1 cellular context compared by ENCODE assay signal in the genomic region with DNA sequence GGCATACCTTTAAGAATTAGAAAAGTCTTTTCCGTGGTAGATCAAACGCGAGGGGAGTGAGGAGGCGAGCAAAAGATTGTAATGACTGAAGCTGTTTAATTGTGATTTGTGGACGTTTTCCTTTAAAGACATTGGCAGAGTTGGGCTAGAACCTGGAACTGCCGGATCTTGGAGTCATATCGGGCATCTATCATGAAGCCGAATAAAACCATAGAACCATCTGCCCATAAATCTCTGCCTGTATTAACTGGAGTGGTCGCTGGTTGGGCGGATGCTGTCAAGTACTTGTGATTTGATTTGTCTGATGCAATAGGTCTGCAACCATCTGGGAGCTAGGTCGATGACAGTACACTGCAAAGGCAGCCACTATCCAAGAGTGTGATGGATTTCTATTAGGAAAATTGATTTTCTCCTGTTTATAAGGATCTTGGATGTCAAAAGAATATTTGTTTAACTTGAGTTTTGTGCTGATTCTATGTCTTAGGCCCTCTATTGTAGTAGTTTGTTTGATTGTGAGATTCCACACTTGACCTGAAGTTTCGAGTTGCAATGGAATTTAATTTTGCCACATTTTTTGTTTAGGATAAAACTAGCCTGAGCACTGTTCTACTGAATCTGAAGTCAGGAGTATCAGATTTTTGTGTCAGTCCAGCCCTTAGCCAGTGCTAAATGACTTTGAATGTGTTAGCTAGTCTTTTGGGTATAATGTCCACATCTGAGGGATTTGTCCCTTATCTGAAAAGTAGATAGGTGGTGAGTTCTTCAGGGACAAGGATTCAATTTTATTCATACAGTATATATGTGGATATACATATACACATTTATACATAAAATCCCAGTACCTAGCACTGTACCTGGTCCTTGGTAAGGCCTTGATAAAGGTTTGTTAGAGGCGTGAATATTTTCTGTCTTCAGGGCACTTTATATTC.
TF ChIP-seq lines count a peak whose summit lies in the region.

No MANE protein-coding gene starts in this region.

TF ChIP-seq in H1, 55 proteins besides CTCF, POLR2A, EP300 and RAD21:
- TF ChIP-seq, protein P1, sequence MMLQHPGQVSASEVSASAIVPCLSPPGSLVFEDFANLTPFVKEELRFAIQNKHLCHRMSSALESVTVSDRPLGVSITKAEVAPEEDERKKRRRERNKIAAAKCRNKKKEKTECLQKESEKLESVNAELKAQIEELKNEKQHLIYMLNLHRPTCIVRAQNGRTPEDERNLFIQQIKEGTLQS (IDR thresholded peaks at IDR 0.05; ENCODE audit: insufficient read depth, low read depth, low read length) = 0 out of 2 replicates have a peak, but pooled peaks have one; percentile 19
- TF ChIP-seq CREB1 (IDR thresholded peaks at IDR 0.05) = no peak
- TF ChIP-seq CEBPB (IDR thresholded peaks at IDR 0.05; ENCODE audit: low read depth, low read length) = peak; percentile 98
- TF ChIP-seq SIRT6 (IDR thresholded peaks at IDR 0.05; ENCODE audit: low read length) = no peak
- TF ChIP-seq HDAC2 (IDR thresholded peaks at IDR 0.05; ENCODE audit: borderline replicate concordance in 1 of 2, low read depth in 2 of 2, low read length in 2 of 2) = 0 out of 4 replicates have a peak, but pooled peaks of 1 of the 2 experiments have one; percentile 23
- peak; percentile 21; the same call in 1 of the 2 replicates for TF ChIP-seq TBP (IDR thresholded peaks at IDR 0.05; ENCODE audit: low read depth, low read length)
- TF ChIP-seq CHD7 (IDR thresholded peaks at IDR 0.05; ENCODE audit: insufficient replicate concordance, low read length) = no peak
- peak; percentile 68 for TF ChIP-seq SAP30 (IDR thresholded peaks at IDR 0.05; ENCODE audit: insufficient read depth, insufficient replicate concordance, low read length)
- TF ChIP-seq SIN3A (conservative IDR thresholded peaks at IDR 0.05 in 1 of 2, IDR thresholded peaks at IDR 0.05 in 1 of 2; ENCODE audit: low read depth in 1 of 2, low read length in 2 of 2) = 0 out of 4 replicates have a peak, but pooled peaks of 1 of the 2 experiments have one; percentile 69
